Comparison of ENCODE assay signal across 11 cellular contexts in genomic region chr22:45976351-45977002, GRCh38. TPM values are rescaled to one million over a fixed set of nuclear protein-coding genes. Genes with fewer than 3 reads are reported as not detected.
DNase-seq lines count a peak whose midpoint lies in the region; ATAC-seq, FAIRE-seq and TF ChIP-seq lines count a peak whose summit lies in the region.
"Had no signal": no experiment of that assay in that cellular context is flagged by ENCODE, and none has a peak within 500 bp of the region (broad histone marks: within the 10 kb centered on the region; RNA-seq: fewer than 3 reads in every experiment).

No MANE protein-coding gene starts in this region.

- TF ChIP-seq CTCF in Calu3 (IDR thresholded peaks at IDR 0.05; ENCODE audit: unreplicated experiment), result no peak
- TF ChIP-seq CTCF in epithelial cell of proximal tubule (conservative IDR thresholded peaks at IDR 0.05; ENCODE audit: low read depth, low read length), result no peak
- TF ChIP-seq CTCF in pancreas (IDR thresholded peaks at IDR 0.05), result no peak

- ATAC-seq in pancreas, result no peak
- no peak for ATAC-seq in GM19324 (IDR thresholded peaks at IDR 0.05; ENCODE audit: low FRiP score, unreplicated experiment)
- ATAC-seq in left lobe of liver, result no peak
- no peak for ATAC-seq in HG02571 (IDR thresholded peaks at IDR 0.05; ENCODE audit: unreplicated experiment)
- ATAC-seq in HG03175 (IDR thresholded peaks at IDR 0.05; ENCODE audit: unreplicated experiment), result no peak

- H3K4me1 Mint-ChIP-seq in Calu3 (ENCODE audit: low read depth, unreplicated experiment), result peaks cover 22% of the 10 kb centered on the region

- 0 to 1% methylated on average over 35 to 77 of the region's 77 CpGs for WGBS in pancreas, 2 donors

- FAIRE-seq in pancreas (lab: Jason Lieb, UNC), result no peak

- H3K9me3 Mint-ChIP-seq in Calu3 (ENCODE audit: low read depth, unreplicated experiment), result no peaks in the 10 kb centered on the region

- peaks cover 0 to 3% (median 2%) of the 10 kb centered on the region in 3 donors for H3K4me1 ChIP-seq in pancreas

- H3K27me3 Mint-ChIP-seq in Calu3 (ENCODE audit: unreplicated experiment), result no peaks in the 10 kb centered on the region

- BruUV-seq in Calu3 (replicated peaks; lab: Mats Ljungman, UMichigan), result TSS peak; percentile 38

- CTCF ChIA-PET in Calu3 (lab: Charles Lee), result interaction anchor here (0.6 to 1.3 kb wide), 12 partner anchors 57 to 890 kb away, joined by 3 to 9 read pairs (median 5); no protein-coding TSS in a partner anchor

- H3K27ac Mint-ChIP-seq in Calu3 (ENCODE audit: unreplicated experiment), result no peak overlapping the region

- H3K9me3 ChIP-seq in pancreas, result no peaks in the 10 kb centered on the region

- intact Hi-C loops in Calu3 (cut with micrococcal nuclease; ENCODE audit: unreplicated experiment) (loop anchor here (1.0 to 2.0 kb wide), 2 partner anchors 332 to 398 kb away; no protein-coding TSS in a partner anchor), pancreas (cut with DNase I) (no loop called here)

- DNase-seq in Calu3, result peak; percentile 29
- DNase-seq in NCI-H69 (lab: John Stamatoyannopoulos, UW), result peak; percentile 55
- no peak for DNase-seq in epithelial cell of proximal tubule (ENCODE audit: low read depth)
- DNase-seq in pancreas, result no peak
- no peak for DNase-seq in left lobe of liver (ENCODE audit: low spot score)
- DNase-seq: activated naive CD4-positive, alpha-beta T cell; head of caudate nucleus; NCI-H2227 treated with DMSO at 0.1 percent for 48 hours had no signal

- H3K27me3 ChIP-seq in pancreas, result peaks cover 0 to 5% (median 1%) of the 10 kb centered on the region in 4 donors

- H3K4me3 ChIP-seq in epithelial cell of proximal tubule (ENCODE audit: low read depth, low read length), result peak overlapping the region; percentile 64
- peak overlapping the region in 3 of 4 donors; percentile 12 to 42 (median 35) for H3K4me3 ChIP-seq in pancreas

- peaks cover 43% of the 10 kb centered on the region for H3K36me3 Mint-ChIP-seq in Calu3 (ENCODE audit: insufficient read depth, unreplicated experiment)

- H3K4me3 Mint-ChIP-seq in Calu3 (ENCODE audit: low read depth, unreplicated experiment), result no peak overlapping the region

- H3K36me3 ChIP-seq in pancreas, result no peaks in the 10 kb centered on the region

- H3K27ac ChIP-seq in pancreas, result no peak overlapping the region

RNA-seq across cellular contexts. Expression of gene WNT7B, which starts 0.5 kb away (rescaled TPM):
- total RNA-seq in Calu3 (2022) (97.0 and 100.0 TPM in 2 replicates), epithelial cell of proximal tubule (30.1 and 112 TPM in 2 replicates), pancreas (1 to 10 TPM in 1 of 6 donors, under 1 TPM in 5; 0.16 to 1.3 (median 0.62) TPM), left lobe of liver (0.08 TPM)
- polyA plus RNA-seq in pancreas, result under 1 TPM; 0.66 to 0.95 TPM

Comparison
In these comparisons a context has a peak if more than half of its experiments do, and no peak if none do; other contexts are left out.
1. DNase-seq: peak in Calu3 (single experiment) and NCI-H69 (single experiment); none in epithelial cell of proximal tubule (single experiment), pancreas (0 of 6) and left lobe of liver (single experiment).
2. RNA of gene WNT7B, which starts 0.5 kb away (total RNA-seq): 97.0 to 100.0 TPM in Calu3 and 30.1 to 112 TPM in epithelial cell of proximal tubule; 0.16 to 1.3 TPM in pancreas and 0.08 TPM in left lobe of liver (single experiment); every median in the first group is over 10 times any median in the second.